ENCODE assay signal across 1 cellular context in genomic region chr3:52021869-52022268, GRCh38.
TF ChIP-seq lines count a peak whose summit lies in the region.

No MANE protein-coding gene starts in this region.

TF ChIP-seq in HEK293, 187 proteins besides CTCF, POLR2A, EP300 and RAD21 (continued from another document):
- TF ChIP-seq, protein P1, sequence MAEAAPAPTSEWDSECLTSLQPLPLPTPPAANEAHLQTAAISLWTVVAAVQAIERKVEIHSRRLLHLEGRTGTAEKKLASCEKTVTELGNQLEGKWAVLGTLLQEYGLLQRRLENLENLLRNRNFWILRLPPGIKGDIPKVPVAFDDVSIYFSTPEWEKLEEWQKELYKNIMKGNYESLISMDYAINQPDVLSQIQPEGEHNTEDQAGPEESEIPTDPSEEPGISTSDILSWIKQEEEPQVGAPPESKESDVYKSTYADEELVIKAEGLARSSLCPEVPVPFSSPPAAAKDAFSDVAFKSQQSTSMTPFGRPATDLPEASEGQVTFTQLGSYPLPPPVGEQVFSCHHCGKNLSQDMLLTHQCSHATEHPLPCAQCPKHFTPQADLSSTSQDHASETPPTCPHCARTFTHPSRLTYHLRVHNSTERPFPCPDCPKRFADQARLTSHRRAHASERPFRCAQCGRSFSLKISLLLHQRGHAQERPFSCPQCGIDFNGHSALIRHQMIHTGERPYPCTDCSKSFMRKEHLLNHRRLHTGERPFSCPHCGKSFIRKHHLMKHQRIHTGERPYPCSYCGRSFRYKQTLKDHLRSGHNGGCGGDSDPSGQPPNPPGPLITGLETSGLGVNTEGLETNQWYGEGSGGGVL (tag by site-specific recombination; IDR thresholded peaks at IDR 0.05): peak; percentile 42; the same call in 1 of the 2 replicates
- 0 out of 2 replicates have a peak, but pooled peaks have one; percentile 22 for TF ChIP-seq ZNF558 (tag by site-specific recombination; IDR thresholded peaks at IDR 0.05)
- TF ChIP-seq ZNF747 (tag by site-specific recombination; IDR thresholded peaks at IDR 0.05): no peak
- no peak for TF ChIP-seq PRDM4 (tag by site-specific recombination; IDR thresholded peaks at IDR 0.05)
- TF ChIP-seq ZNF146 (tag by site-specific recombination; IDR thresholded peaks at IDR 0.05): no peak
- TF ChIP-seq ZBTB20 (tag by site-specific recombination; IDR thresholded peaks at IDR 0.05): no peak
- TF ChIP-seq ZNF677 (tag by site-specific recombination; IDR thresholded peaks at IDR 0.05): no peak
- TF ChIP-seq SP3 (tag by site-specific recombination; IDR thresholded peaks at IDR 0.05): no peak
- TF ChIP-seq ZBTB48 (tag by site-specific recombination; IDR thresholded peaks at IDR 0.05): peak; percentile 45; the same call in 1 of the 2 replicates
- no peak for TF ChIP-seq ZNF311 (tag by site-specific recombination; IDR thresholded peaks at IDR 0.05; ENCODE audit: borderline replicate concordance)
- TF ChIP-seq ZNF37A (tag by site-specific recombination; IDR thresholded peaks at IDR 0.05): no peak
- no peak for TF ChIP-seq ZNF174 (tag by site-specific recombination; IDR thresholded peaks at IDR 0.05)
- TF ChIP-seq ZNF610 (tag by site-specific recombination; IDR thresholded peaks at IDR 0.05; ENCODE audit: borderline replicate concordance): no peak
- TF ChIP-seq YY1 (tag by site-specific recombination; IDR thresholded peaks at IDR 0.05): no peak
TF ChIP-seq in HEK293: peak in this region for 7.
